Comparison of ENCODE assay signal across 21 cellular contexts in genomic region chr7:50921114-50921513, GRCh38.
DNase-seq lines count a peak whose midpoint lies in the region; ATAC-seq, FAIRE-seq and TF ChIP-seq lines count a peak whose summit lies in the region.
"Had no signal": no experiment of that assay in that cellular context is flagged by ENCODE, and none has a peak within 500 bp of the region (broad histone marks: within the 10 kb centered on the region; RNA-seq: fewer than 3 reads in every experiment).

No MANE protein-coding gene starts in this region.

- no peak for ATAC-seq in naive thymus-derived CD8-positive, alpha-beta T cell
- ATAC-seq: psoas muscle had no signal

- peaks cover 14% of the 10 kb centered on the region for H3K4me1 Mint-ChIP-seq in activated T-cell treated with anti-CD3 and anti-CD28 coated beads, Interleukin-2, amount 50 U/mL, for 24 hours (ENCODE audit: low read depth)
- H3K4me1 Mint-ChIP-seq in naive thymus-derived CD8-positive, alpha-beta T cell: peaks cover 0 to 3% (median 0%) of the 10 kb centered on the region in 4 donors
- H3K4me1 Mint-ChIP-seq: activated naive CD8-positive, alpha-beta T cell treated with anti-CD3 and anti-CD28 coated beads for 36 hours; CD8-positive, alpha-beta memory T cell; nephron had no signal

- H3K4me3 Mint-ChIP-seq in activated T-cell treated with anti-CD3 and anti-CD28 coated beads, Interleukin-2, amount 50 U/mL, for 24 hours: no peak overlapping the region
- H3K4me3 Mint-ChIP-seq in naive thymus-derived CD8-positive, alpha-beta T cell: no peak overlapping the region
- H3K4me3 Mint-ChIP-seq: activated naive CD8-positive, alpha-beta T cell treated with anti-CD3 and anti-CD28 coated beads for 36 hours; CD8-positive, alpha-beta memory T cell; dendritic cell treated with granulocyte-macrophage colony-stimulating factor and Interleukin-4, amounts not matched to agents 40 ng/mL and 50 ng/mL, for 4 days; nephron had no signal

- H3K27me3 ChIP-seq in bronchial epithelial cell (ENCODE audit: control insufficient read depth, insufficient read depth, low read length): peaks cover 2% of the 10 kb centered on the region
- H3K27me3 ChIP-seq: spleen had no signal

- POLR2A ChIA-PET in naive thymus-derived CD8-positive, alpha-beta T cell (lab: Charles Lee): no interaction called here

- DNase-seq in activated T-cell treated with anti-CD3 and anti-CD28 coated beads for 48 hours (ENCODE audit: low read depth): peak; percentile 5
- DNase-seq in activated T-cell treated with anti-CD3 and anti-CD28 coated beads, Interleukin-2, amount 50 U/mL, for 24 hours: no peak
- peak; percentile 66 for DNase-seq in NCI-H1105 treated with DMSO at 0.1 percent for 48 hours (lab: John Stamatoyannopoulos, UW)
- DNase-seq in bronchial epithelial cell (ENCODE audit: low read depth): peak; percentile 61
- peak; percentile 8 to 67 for DNase-seq in stimulated activated CD4-positive, alpha-beta T cell treated with anti-CD3 and anti-CD28 coated beads, Interleukin-4, amount 100 ng/mL, for 4 hours
- DNase-seq in naive thymus-derived CD8-positive, alpha-beta T cell: no peak
- no peak for DNase-seq in HTR-8/SVneo (ENCODE audit: insufficient read length, low spot score)
- DNase-seq: activated CD8-positive, alpha-beta memory T cell treated with anti-CD3 and anti-CD28 coated beads, Interleukin-2, amount 50 U/mL, for 48 hours; activated naive CD8-positive, alpha-beta T cell treated with anti-CD3 and anti-CD28 coated beads for 36 hours; CD8-positive, alpha-beta memory T cell; foreskin melanocyte; GM23248; IMR-90; mesendoderm; MM.1S; NCI-H1930; NCI-H446 treated with DMSO at 0.1 percent for 48 hours; psoas muscle; spleen had no signal

- no peak overlapping the region for H3K27ac Mint-ChIP-seq in activated T-cell treated with anti-CD3 and anti-CD28 coated beads, Interleukin-2, amount 50 U/mL, for 24 hours
- H3K27ac Mint-ChIP-seq in naive thymus-derived CD8-positive, alpha-beta T cell: no peak overlapping the region
- H3K27ac Mint-ChIP-seq: activated naive CD8-positive, alpha-beta T cell treated with anti-CD3 and anti-CD28 coated beads for 36 hours; CD8-positive, alpha-beta memory T cell; dendritic cell treated with granulocyte-macrophage colony-stimulating factor and Interleukin-4, amounts not matched to agents 40 ng/mL and 50 ng/mL, for 4 days; nephron had no signal

- FAIRE-seq in bronchial epithelial cell (lab: Jason Lieb, UNC): no peak
- FAIRE-seq in HTR-8/SVneo (lab: Jason Lieb, UNC): no peak

- no peaks in the 10 kb centered on the region for H3K9me3 Mint-ChIP-seq in activated T-cell treated with anti-CD3 and anti-CD28 coated beads, Interleukin-2, amount 50 U/mL, for 24 hours
- H3K9me3 Mint-ChIP-seq in naive thymus-derived CD8-positive, alpha-beta T cell: no peaks in the 10 kb centered on the region
- H3K9me3 Mint-ChIP-seq: activated naive CD8-positive, alpha-beta T cell treated with anti-CD3 and anti-CD28 coated beads for 36 hours; dendritic cell treated with granulocyte-macrophage colony-stimulating factor and Interleukin-4, amounts not matched to agents 40 ng/mL and 50 ng/mL, for 4 days; nephron had no signal

- no peaks in the 10 kb centered on the region for H3K36me3 Mint-ChIP-seq in activated T-cell treated with anti-CD3 and anti-CD28 coated beads, Interleukin-2, amount 50 U/mL, for 24 hours (ENCODE audit: low read depth)
- H3K36me3 Mint-ChIP-seq in naive thymus-derived CD8-positive, alpha-beta T cell: no peaks in the 10 kb centered on the region
- H3K36me3 Mint-ChIP-seq: activated naive CD8-positive, alpha-beta T cell treated with anti-CD3 and anti-CD28 coated beads for 36 hours; CD8-positive, alpha-beta memory T cell had no signal

- H3K36me3 ChIP-seq in bronchial epithelial cell (ENCODE audit: control insufficient read depth, insufficient read depth, low read length): no peaks in the 10 kb centered on the region
- H3K36me3 ChIP-seq: spleen had no signal

- TF ChIP-seq CTCF in bronchial epithelial cell (IDR thresholded peaks at IDR 0.05; ENCODE audit: insufficient read depth, low read length, severe bottlenecking): no peak

- H3K4me3 ChIP-seq in bronchial epithelial cell (ENCODE audit: low read depth, low read length): no peak overlapping the region
- H3K4me3 ChIP-seq: GM23248, psoas muscle, spleen had no signal

- peaks cover 9% of the 10 kb centered on the region for H3K27me3 Mint-ChIP-seq in activated T-cell treated with anti-CD3 and anti-CD28 coated beads, Interleukin-2, amount 50 U/mL, for 24 hours
- peaks cover 0 to 9% (median 0%) of the 10 kb centered on the region in 5 donors for H3K27me3 Mint-ChIP-seq in naive thymus-derived CD8-positive, alpha-beta T cell
- H3K27me3 Mint-ChIP-seq: activated naive CD8-positive, alpha-beta T cell treated with anti-CD3 and anti-CD28 coated beads for 36 hours; dendritic cell treated with granulocyte-macrophage colony-stimulating factor and Interleukin-4, amounts not matched to agents 40 ng/mL and 50 ng/mL, for 4 days had no signal

Comparison
In these comparisons a context has a peak if more than half of its experiments do, and no peak if none do; other contexts are left out.
1. DNase-seq: peak in activated T-cell treated with anti-CD3 and anti-CD28 coated beads for 48 hours (single experiment), NCI-H1105 treated with DMSO at 0.1 percent for 48 hours (single experiment), bronchial epithelial cell (single experiment) and stimulated activated CD4-positive, alpha-beta T cell treated with anti-CD3 and anti-CD28 coated beads, Interleukin-4, amount 100 ng/mL, for 4 hours (2 of 2); none in activated T-cell treated with anti-CD3 and anti-CD28 coated beads, Interleukin-2, amount 50 U/mL, for 24 hours (single experiment), naive thymus-derived CD8-positive, alpha-beta T cell (0 of 10) and HTR-8/SVneo (single experiment).